Comparison of ENCODE assay signal across 20 cellular contexts in the genomic region with DNA sequence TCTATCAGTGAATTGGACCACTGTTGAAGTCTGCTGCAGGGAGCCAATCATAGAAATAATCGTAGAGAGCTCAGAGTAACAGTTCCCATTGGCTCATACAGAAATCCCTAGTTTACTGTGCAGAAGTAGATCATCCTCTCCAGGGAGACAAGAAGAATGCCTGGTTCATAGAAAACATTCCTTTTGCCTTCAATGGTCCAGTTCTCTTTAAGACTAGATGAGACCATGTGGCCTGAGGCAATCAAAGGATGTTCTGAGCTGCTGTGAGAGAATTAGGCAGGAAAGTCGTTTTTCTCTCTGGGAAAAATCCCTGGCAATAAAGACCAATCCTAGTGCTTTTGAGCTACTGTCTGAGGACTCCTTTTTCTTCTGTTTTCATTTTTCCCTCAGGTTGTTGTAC.
"Had no signal": no experiment of that assay in that cellular context is flagged by ENCODE, and none has a peak within 500 bp of the region (broad histone marks: within the 10 kb centered on the region; RNA-seq: fewer than 3 reads in every experiment).

No MANE protein-coding gene starts in this region.

- H3K9me3 Mint-ChIP-seq: activated CD4-positive, alpha-beta T cell treated with anti-CD3 and anti-CD28 coated beads, Interleukin-2, amount 10 ng/mL, durations not matched to agents 7 days and 5 days; activated naive CD8-positive, alpha-beta T cell treated with anti-CD3 and anti-CD28 coated beads, Interleukin-2, amount 10 ng/mL, durations not matched to agents 7 days and 5 days; activated T-cell treated with anti-CD3 and anti-CD28 coated beads, Interleukin-2, amount 50 U/mL, for 24 hours; activated T-helper 2 cell treated with anti-CD3 and anti-CD28 coated beads, Interferon-gamma antibody, Interleukin-2, Interleukin-4, amounts not matched to agents 10 μg/mL and 5 μg/mL and 100 μg/mL, durations not matched to agents 14 hours and 24 hours and 36 hours had no signal

- H3K27ac Mint-ChIP-seq: activated CD4-positive, alpha-beta T cell treated with anti-CD3 and anti-CD28 coated beads, Interleukin-2, amount 10 ng/mL, durations not matched to agents 7 days and 5 days; activated CD8-positive, alpha-beta T cell treated with anti-CD3 and anti-CD28 coated beads, Interleukin-2, amount 10 ng/mL, durations not matched to agents 7 days and 5 days; activated naive CD8-positive, alpha-beta T cell treated with anti-CD3 and anti-CD28 coated beads, Interleukin-2, amount 10 ng/mL, durations not matched to agents 7 days and 5 days; activated T-cell treated with anti-CD3 and anti-CD28 coated beads, Interleukin-2, amount 50 U/mL, for 24 hours; activated T-helper 2 cell treated with anti-CD3 and anti-CD28 coated beads, Interferon-gamma antibody, Interleukin-2, Interleukin-4, amounts not matched to agents 10 μg/mL and 5 μg/mL and 100 μg/mL, durations not matched to agents 14 hours and 24 hours and 36 hours; endodermal cell; naive thymus-derived CD8-positive, alpha-beta T cell; stimulated activated naive B cell treated with anti-CD40 and anti-IgM and Interleukin-4, amounts not matched to agents 10 μg/mL and 1 μg/mL and 100 μg/mL, for 72 hours had no signal

- H3K4me1 Mint-ChIP-seq: activated CD4-positive, alpha-beta T cell treated with anti-CD3 and anti-CD28 coated beads, Interleukin-2, amount 10 ng/mL, durations not matched to agents 7 days and 5 days; activated naive CD8-positive, alpha-beta T cell treated with anti-CD3 and anti-CD28 coated beads, Interleukin-2, amount 10 ng/mL, durations not matched to agents 7 days and 5 days; central memory CD8-positive, alpha-beta T cell; endodermal cell; naive thymus-derived CD8-positive, alpha-beta T cell; stimulated activated naive B cell treated with anti-CD40 and anti-IgM and Interleukin-4, amounts not matched to agents 10 μg/mL and 1 μg/mL and 100 μg/mL, for 72 hours had no signal

- ATAC-seq: activated CD8-positive, alpha-beta T cell treated with anti-CD3 and anti-CD28 coated beads, Interleukin-2, amount 10 ng/mL, durations not matched to agents 7 days and 5 days; left ventricle myocardium superior; naive thymus-derived CD8-positive, alpha-beta T cell; stimulated activated naive B cell treated with anti-CD40 and anti-IgM and Interleukin-4, amounts not matched to agents 10 μg/mL and 1 μg/mL and 100 μg/mL, for 72 hours had no signal

- H3K36me3 ChIP-seq: colonic mucosa, neutrophil, sigmoid colon, thoracic aorta, upper lobe of left lung had no signal

- H3K36me3 Mint-ChIP-seq: activated naive CD8-positive, alpha-beta T cell treated with anti-CD3 and anti-CD28 coated beads, Interleukin-2, amount 10 ng/mL, durations not matched to agents 7 days and 5 days; naive thymus-derived CD8-positive, alpha-beta T cell; stimulated activated naive B cell treated with anti-CD40 and anti-IgM and Interleukin-4, amounts not matched to agents 10 μg/mL and 1 μg/mL and 100 μg/mL, for 72 hours had no signal

- H3K4me1 ChIP-seq: colonic mucosa, sigmoid colon, upper lobe of left lung had no signal

- H3K27ac ChIP-seq: colonic mucosa, neutrophil, sigmoid colon, thoracic aorta, upper lobe of left lung had no signal

- H3K4me3 Mint-ChIP-seq: activated CD4-positive, alpha-beta T cell treated with anti-CD3 and anti-CD28 coated beads, Interleukin-2, amount 10 ng/mL, durations not matched to agents 7 days and 5 days; activated CD8-positive, alpha-beta T cell treated with anti-CD3 and anti-CD28 coated beads, Interleukin-2, amount 10 ng/mL, durations not matched to agents 7 days and 5 days; activated naive CD8-positive, alpha-beta T cell treated with anti-CD3 and anti-CD28 coated beads, Interleukin-2, amount 10 ng/mL, durations not matched to agents 7 days and 5 days; activated T-cell treated with anti-CD3 and anti-CD28 coated beads, Interleukin-2, amount 50 U/mL, for 24 hours; central memory CD8-positive, alpha-beta T cell; endodermal cell; naive thymus-derived CD8-positive, alpha-beta T cell; stimulated activated naive B cell treated with anti-CD40 and anti-IgM and Interleukin-4, amounts not matched to agents 10 μg/mL and 1 μg/mL and 100 μg/mL, for 72 hours had no signal

- H3K9me3 ChIP-seq: colonic mucosa, neutrophil, sigmoid colon, thoracic aorta, upper lobe of left lung had no signal

- H3K4me3 ChIP-seq: colonic mucosa, sigmoid colon, thoracic aorta, upper lobe of left lung had no signal

- H3K27me3 Mint-ChIP-seq: activated CD4-positive, alpha-beta T cell treated with anti-CD3 and anti-CD28 coated beads, Interleukin-2, amount 10 ng/mL, durations not matched to agents 7 days and 5 days; activated naive CD8-positive, alpha-beta T cell treated with anti-CD3 and anti-CD28 coated beads, Interleukin-2, amount 10 ng/mL, durations not matched to agents 7 days and 5 days; activated T-cell treated with anti-CD3 and anti-CD28 coated beads, Interleukin-2, amount 50 U/mL, for 24 hours; central memory CD8-positive, alpha-beta T cell; naive thymus-derived CD8-positive, alpha-beta T cell; stimulated activated naive B cell treated with anti-CD40 and anti-IgM and Interleukin-4, amounts not matched to agents 10 μg/mL and 1 μg/mL and 100 μg/mL, for 72 hours had no signal

- DNase-seq: activated CD4-positive, alpha-beta T cell treated with anti-CD3 and anti-CD28 coated beads, Interleukin-2, amount 10 ng/mL, durations not matched to agents 7 days and 5 days; activated CD8-positive, alpha-beta T cell treated with anti-CD3 and anti-CD28 coated beads, Interleukin-2, amount 10 ng/mL, durations not matched to agents 7 days and 5 days; activated naive CD4-positive, alpha-beta T cell treated with Interleukin-2 at 50 U/mL for 16 hours; activated naive CD8-positive, alpha-beta T cell treated with anti-CD3 and anti-CD28 coated beads, Interleukin-2, amount 10 ng/mL, durations not matched to agents 7 days and 5 days; activated T-cell treated with anti-CD3 and anti-CD28 coated beads, Interleukin-2, amount 50 U/mL, for 24 hours; aorta; colonic mucosa; endodermal cell; erythroblast; left ventricle myocardium superior; mesendoderm; naive thymus-derived CD8-positive, alpha-beta T cell; sigmoid colon; stimulated activated naive B cell treated with anti-CD40 and anti-IgM and Interleukin-4, amounts not matched to agents 10 μg/mL and 1 μg/mL and 100 μg/mL, for 72 hours; T-helper 9 cell; upper lobe of left lung had no signal

- H3K27me3 ChIP-seq: colonic mucosa, neutrophil, sigmoid colon, upper lobe of left lung had no signal
